Comparison of ENCODE assay signal across 8 cellular contexts in the genomic region with DNA sequence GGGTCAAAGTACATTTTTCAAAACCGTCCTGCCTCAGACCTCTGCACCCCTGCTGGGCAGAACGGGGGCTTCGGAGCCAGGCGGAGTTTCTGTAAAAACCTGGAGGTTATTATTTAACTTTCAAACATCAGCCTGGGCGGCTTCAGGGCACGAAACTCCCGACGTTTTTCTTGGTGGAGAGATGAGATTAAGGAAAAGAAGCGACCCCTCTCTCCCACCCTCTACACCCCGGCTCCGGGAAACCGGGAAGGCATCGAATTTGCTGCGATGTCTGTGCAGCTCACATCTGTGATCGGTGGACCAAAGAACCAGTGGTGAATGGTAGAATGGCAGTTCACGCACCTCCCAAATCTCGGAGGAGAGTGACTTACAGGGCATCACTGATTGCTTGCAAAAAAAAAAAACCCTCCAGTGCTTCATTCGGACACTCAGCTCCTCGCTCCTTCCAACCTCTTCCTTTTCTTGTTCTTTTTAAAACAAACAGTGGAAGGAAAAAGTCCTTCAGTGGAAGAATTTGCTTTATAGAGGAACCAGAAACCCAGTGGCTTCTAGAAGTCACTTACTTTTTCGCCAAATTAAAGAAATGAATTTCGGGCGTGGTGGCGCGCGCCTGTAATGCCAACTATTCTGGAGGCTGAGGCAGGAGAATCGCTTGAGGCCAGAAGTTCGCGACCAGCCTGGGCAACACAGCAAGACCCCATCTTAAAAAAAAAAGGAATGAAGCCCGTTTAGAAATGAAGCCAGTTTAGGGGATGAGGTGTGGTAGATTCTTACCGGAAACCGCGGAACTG. TPM values are rescaled to one million over a fixed set of nuclear protein-coding genes. Genes with fewer than 3 reads are reported as not detected.
DNase-seq lines count a peak whose midpoint lies in the region; FAIRE-seq and TF ChIP-seq lines count a peak whose summit lies in the region.

No MANE protein-coding gene starts in this region.

- TF ChIP-seq POLR2A in esophagus squamous epithelium (IDR thresholded peaks at IDR 0.05) (no peak), uterus (IDR thresholded peaks at IDR 0.05) (no peak), H54 (IDR thresholded peaks at IDR 0.05; ENCODE audit: low read depth, low read length) (no peak)

- H3K27ac ChIP-seq in CD4-positive, alpha-beta memory T cell (ENCODE audit: low read depth, low read length), result peak overlapping the region; percentile 84
- peak overlapping the region; percentile 92 to 97 (median 96) for H3K27ac ChIP-seq in esophagus squamous epithelium
- H3K27ac ChIP-seq in uterus, result peak overlapping the region; percentile 92 to 94

- peak in 4 of 5 donors; percentile 10 to 50 (median 16) for DNase-seq in CD4-positive, alpha-beta memory T cell
- DNase-seq in GM19240 (ENCODE audit: insufficient read length, low spot score), result peak; percentile 35
- no peak for DNase-seq in LNCaP clone FGC (ENCODE audit: low read depth)
- peak; percentile 9 for DNase-seq in activated CD4-positive, alpha-beta T cell treated with anti-CD3 and anti-CD28 coated beads, Interleukin-2, amount 50 U/mL, for 1 hour
- no peak for DNase-seq in esophagus squamous epithelium (lab: John Stamatoyannopoulos, UW)
- peak; percentile 57 for DNase-seq in myocyte (ENCODE audit: low read depth)
- peak in 1 of 2 donors; percentile 21 for DNase-seq in uterus
- DNase-seq in H54 (ENCODE audit: insufficient read length, low spot score), result no peak

- TF ChIP-seq CTCF in LNCaP clone FGC (IDR thresholded peaks at IDR 0.05; ENCODE audit: control insufficient read depth, extremely low read depth, insufficient read depth), result no peak
- TF ChIP-seq CTCF in esophagus squamous epithelium (IDR thresholded peaks at IDR 0.05), result peak in 4 of 6 experiments; percentile 23 to 48 (median 28)
- TF ChIP-seq CTCF in uterus (IDR thresholded peaks at IDR 0.05), result peak in 2 of 4 experiments; percentile 25 to 34

- POLR2A ChIA-PET in CD4-positive, alpha-beta memory T cell (lab: Charles Lee; ENCODE audit: partially characterized antibody), result interaction anchor here (0.6 to 2.0 kb wide), 8 partner anchors 10 to 437 kb away, joined by 3 to 5 read pairs (median 4); partner anchors contain the start of genes MED18, RCC1, SESN2 and TAF12

- peak overlapping the region; percentile 63 to 87 for H3K4me3 ChIP-seq in CD4-positive, alpha-beta memory T cell (ENCODE audit: low read length in 2 of 2)
- H3K4me3 ChIP-seq in LNCaP clone FGC (ENCODE audit: low read depth, low read length), result peak overlapping the region; percentile 92
- peak overlapping the region; percentile 73 to 93 (median 89) for H3K4me3 ChIP-seq in esophagus squamous epithelium
- H3K4me3 ChIP-seq in uterus, result peak overlapping the region; percentile 76 to 78

- CTCF ChIA-PET in CD4-positive, alpha-beta memory T cell (lab: Charles Lee; ENCODE audit: partially characterized antibody), result interaction anchor here (1.5 to 2.1 kb wide), 3 partner anchors 10 to 507 kb away, joined by 3 to 9 read pairs (median 6); no protein-coding TSS in a partner anchor

- peak overlapping the region; percentile 92 to 97 (median 95) for H3K4me3 Mint-ChIP-seq in CD4-positive, alpha-beta memory T cell

- H3K9me3 Mint-ChIP-seq in CD4-positive, alpha-beta memory T cell, result no peaks in the 10 kb centered on the region

- peaks cover 22 to 48% (median 36%) of the 10 kb centered on the region in 4 donors for H3K4me1 Mint-ChIP-seq in CD4-positive, alpha-beta memory T cell

- WGBS in esophagus squamous epithelium, 2 donors, result 40 to 42% methylated on average over 23 to 25 of the region's 32 CpGs

- H3K27me3 ChIP-seq in CD4-positive, alpha-beta memory T cell (ENCODE audit: insufficient read depth, low read length), result no peaks in the 10 kb centered on the region
- H3K27me3 ChIP-seq in esophagus squamous epithelium, result no peaks in the 10 kb centered on the region
- H3K27me3 ChIP-seq in uterus, result no peaks in the 10 kb centered on the region

- peaks cover 36% of the 10 kb centered on the region for H3K4me1 ChIP-seq in CD4-positive, alpha-beta memory T cell (ENCODE audit: insufficient read depth, low read length)
- H3K4me1 ChIP-seq in esophagus squamous epithelium, result peaks cover 26 to 75% (median 29%) of the 10 kb centered on the region in 3 donors
- H3K4me1 ChIP-seq in uterus, result no peaks in the 10 kb centered on the region

- H3K9me3 ChIP-seq in CD4-positive, alpha-beta memory T cell (ENCODE audit: control insufficient read depth in 1 of 2, low read length in 2 of 2), result no peaks in the 10 kb centered on the region
- H3K9me3 ChIP-seq in esophagus squamous epithelium (no peaks in the 10 kb centered on the region), uterus (no peaks in the 10 kb centered on the region)

- no peak for FAIRE-seq in H54 (lab: Jason Lieb, UNC)

- intact Hi-C loops in CD4-positive, alpha-beta memory T cell (cut with micrococcal nuclease), result no loop called here
- intact Hi-C loops in esophagus squamous epithelium (cut with DNase I), result no loop called here
- intact Hi-C loops in uterus (cut with DNase I; ENCODE audit: low total_unique reads), result no loop called here

- H3K27me3 Mint-ChIP-seq in CD4-positive, alpha-beta memory T cell, result no peaks in the 10 kb centered on the region

- peak overlapping the region; percentile 89 to 97 (median 91) for H3K27ac Mint-ChIP-seq in CD4-positive, alpha-beta memory T cell

- peaks cover 0 to 21% of the 10 kb centered on the region in 2 donors for H3K36me3 Mint-ChIP-seq in CD4-positive, alpha-beta memory T cell

- H3K36me3 ChIP-seq in CD4-positive, alpha-beta memory T cell (ENCODE audit: insufficient read depth, low read length), result no peaks in the 10 kb centered on the region
- no peaks in the 10 kb centered on the region for H3K36me3 ChIP-seq in esophagus squamous epithelium
- H3K36me3 ChIP-seq in uterus, result no peaks in the 10 kb centered on the region

RNA-seq across cellular contexts. Expression of gene PHACTR4, which starts 0.9 kb away (rescaled TPM):
- 10 to 100 TPM; 27.1 to 28.8 TPM for total RNA-seq in CD4-positive, alpha-beta memory T cell
- 10 to 100 TPM in 1 of 2 donors, 1 to 10 TPM in 1; 3.6 to 22.8 TPM for polyA plus RNA-seq in CD4-positive, alpha-beta memory T cell
- total RNA-seq in esophagus squamous epithelium (10 to 100 TPM; 33.4 to 41.0 (median 36.3) TPM), myocyte (13.0 and 13.2 TPM in 2 replicates), uterus (10 to 100 TPM in 3 of 4 donors, 1 to 10 TPM in 1; 9.0 to 45.2 (median 24.3) TPM)
- polyA plus RNA-seq in myocyte (2012), result 16.6 TPM

RNA-seq across cellular contexts. Expression of gene MED18, which starts 41.6 kb away (rescaled TPM):
- 10 to 100 TPM; 15.5 to 16.9 TPM for total RNA-seq in CD4-positive, alpha-beta memory T cell
- polyA plus RNA-seq in CD4-positive, alpha-beta memory T cell, result 10 to 100 TPM in 1 of 2 donors, 1 to 10 TPM in 1; 1.8 to 13.3 TPM
- total RNA-seq in esophagus squamous epithelium, result 10 to 100 TPM; 10.7 to 18.8 (median 15.6) TPM
- 9.2 and 15.2 TPM in 2 replicates for total RNA-seq in myocyte
- 24.2 TPM for polyA plus RNA-seq in myocyte (2012)
- 10 to 100 TPM in 3 of 4 donors, 1 to 10 TPM in 1; 5.0 to 48.2 (median 17.5) TPM for total RNA-seq in uterus

Comparison
In these comparisons a context has a peak if more than half of its experiments do, and no peak if none do; other contexts are left out.
1. DNase-seq: peak in CD4-positive, alpha-beta memory T cell (4 of 5), GM19240 (single experiment), activated CD4-positive, alpha-beta T cell treated with anti-CD3 and anti-CD28 coated beads, Interleukin-2, amount 50 U/mL, for 1 hour (single experiment) and myocyte (single experiment); none in LNCaP clone FGC (single experiment), esophagus squamous epithelium (single experiment) and H54 (single experiment).
2. Peak in every context shown above with its lines, with median percentiles within 50 percentile points of each other: H3K27ac ChIP-seq and H3K4me3 ChIP-seq.